Comparison of ENCODE assay signal across 12 cellular contexts in genomic region chr2:214311031-214311533, GRCh38.
A peak's percentile ranks its signal among the peaks of the same experiment; 100 is the strongest.
DNase-seq lines count a peak whose midpoint lies in the region; ATAC-seq, FAIRE-seq and TF ChIP-seq lines count a peak whose summit lies in the region.
"Had no signal": no experiment of that assay in that cellular context is flagged by ENCODE, and none has a peak within 500 bp of the region (broad histone marks: within the 10 kb centered on the region; RNA-seq: fewer than 3 reads in every experiment).

No MANE protein-coding gene starts in this region.

- no peak for FAIRE-seq in urothelium cell line (lab: Jason Lieb, UNC)

- CTCF ChIA-PET in HCT116 (lab: Charles Lee), result interaction anchor here (1.0 to 1.2 kb wide), 4 partner anchors 9 to 711 kb away, joined by 3 to 4 read pairs (median 4); no protein-coding TSS in a partner anchor

- no peak overlapping the region for H3K27ac Mint-ChIP-seq in chondrocyte (ENCODE audit: unreplicated experiment)
- H3K27ac Mint-ChIP-seq: activated T-helper 2 cell treated with anti-CD3 and anti-CD28 coated beads, Interferon-gamma antibody, Interleukin-2, Interleukin-4, amounts not matched to agents 10 μg/mL and 5 μg/mL and 100 μg/mL, durations not matched to agents 14 hours and 24 hours and 36 hours; effector memory CD8-positive, alpha-beta T cell had no signal

- no peak overlapping the region for H2AFZ ChIP-seq in HCT116 (ENCODE audit: low read depth, low read length, poor library complexity, severe bottlenecking)

- 73 to 81% methylated on average over 7 of the region's 7 CpGs for WGBS in lung, 2 donors
- WGBS in spleen, 5 donors, result 57 to 75% (median 66%) methylated on average over 6 to 7 of the region's 7 CpGs

- TF ChIP-seq CTCF in HCT116 (IDR thresholded peaks at IDR 0.05 in 2 of 3, conservative IDR thresholded peaks at IDR 0.05 in 1 of 3; ENCODE audit: borderline replicate concordance in 1 of 3, insufficient read depth in 1 of 3, low read depth in 2 of 3, low read length in 2 of 3) (peak; percentile 44 to 65 (median 57); a peak in 5 of 6 replicates), lung (IDR thresholded peaks at IDR 0.05; ENCODE audit: control extremely low read depth, extremely low read depth) (no peak), spleen (IDR thresholded peaks at IDR 0.05 in 8 of 11, conservative IDR thresholded peaks at IDR 0.05 in 3 of 11) (no peak), chondrocyte (IDR thresholded peaks at IDR 0.05) (no peak)

- no peak for TF ChIP-seq RAD21 in HCT116 (IDR thresholded peaks at IDR 0.05; ENCODE audit: low read depth)

- peaks cover 9% of the 10 kb centered on the region for H3K36me3 Mint-ChIP-seq in chondrocyte (ENCODE audit: low read depth)

- H3K27me3 ChIP-seq in HCT116 (ENCODE audit: insufficient read depth, low read length) (no peaks in the 10 kb centered on the region), MG63 (no peaks in the 10 kb centered on the region), lung (ENCODE audit: control insufficient read depth, insufficient read depth) (no peaks in the 10 kb centered on the region), spleen (replicated peaks in 1 of 7) (no peaks in the 10 kb centered on the region)

- RAD21 ChIA-PET in HCT116 (lab: Charles Lee; ENCODE audit: low non-redundant PET in 1 of 2, low total read pairs in 2 of 2, uncharacterized antibody in 2 of 2, unreplicated experiment in 2 of 2), result no interaction called here

- POLR2A ChIA-PET in HCT116 (lab: Charles Lee), result no interaction called here

- H3K9ac ChIP-seq in HCT116 (ENCODE audit: low read length), result no peak overlapping the region

- no peaks in the 10 kb centered on the region for H3K36me3 ChIP-seq in HCT116 (ENCODE audit: control insufficient read depth in 1 of 2, insufficient read depth in 2 of 2, low read length in 2 of 2)
- H3K36me3 ChIP-seq in MG63, result no peaks in the 10 kb centered on the region
- H3K36me3 ChIP-seq in lung (ENCODE audit: control insufficient read depth in 2 of 2, insufficient read depth in 2 of 2, low read length in 2 of 2), result no peaks in the 10 kb centered on the region
- no peaks in the 10 kb centered on the region for H3K36me3 ChIP-seq in spleen

- H4K20me1 ChIP-seq in HCT116 (ENCODE audit: insufficient read depth), result no peaks in the 10 kb centered on the region; the same call in 1 of the 2 replicates

- peaks cover 22% of the 10 kb centered on the region for H3K9me3 Mint-ChIP-seq in chondrocyte (ENCODE audit: low read depth)
- H3K9me3 Mint-ChIP-seq: activated T-helper 2 cell treated with anti-CD3 and anti-CD28 coated beads, Interferon-gamma antibody, Interleukin-2, Interleukin-4, amounts not matched to agents 10 μg/mL and 5 μg/mL and 100 μg/mL, durations not matched to agents 14 hours and 24 hours and 36 hours had no signal

- no peak overlapping the region for H3K4me3 Mint-ChIP-seq in chondrocyte (ENCODE audit: unreplicated experiment)
- H3K4me3 Mint-ChIP-seq: effector memory CD8-positive, alpha-beta T cell had no signal

- DNase-seq in HCT116 (ENCODE audit: low read depth, low spot score) (no peak), MG63 (peak; percentile 1), lung (ENCODE audit: low spot score) (no peak), spleen (no peak), urothelium cell line (ENCODE audit: low spot score) (no peak), chondrocyte (ENCODE audit: low spot score) (no peak)
- DNase-seq: effector memory CD8-positive, alpha-beta T cell; NCI-H226; T-helper 9 cell had no signal

- H3K9me2 ChIP-seq in HCT116 (ENCODE audit: insufficient read depth), result no peaks in the 10 kb centered on the region

- H3K79me2 ChIP-seq in HCT116 (ENCODE audit: insufficient read depth, low read length), result no peaks in the 10 kb centered on the region

- TF ChIP-seq POLR2A in HCT116 (IDR thresholded peaks at IDR 0.05; ENCODE audit: borderline replicate concordance, extremely low read depth, insufficient read depth, insufficient read length) (no peak), spleen (IDR thresholded peaks at IDR 0.05) (no peak)

- no peaks in the 10 kb centered on the region for H3K27me3 Mint-ChIP-seq in chondrocyte (ENCODE audit: low read depth)
- H3K27me3 Mint-ChIP-seq: effector memory CD8-positive, alpha-beta T cell had no signal

- H3K27ac ChIP-seq in HCT116 (ENCODE audit: low read depth, low read length) (no peak overlapping the region), lung (ENCODE audit: low read depth in 1 of 2, low read length in 1 of 2) (no peak overlapping the region), spleen (no peak overlapping the region)

- intact Hi-C loops in HCT116 (cut with micrococcal nuclease), result loop anchor here (10.0 kb wide), 1 partner anchor 1066 kb away; no protein-coding TSS in a partner anchor
- intact Hi-C loops in spleen (cut with DNase I; ENCODE audit: low total_unique reads), result no loop called here

- peaks cover 7% of the 10 kb centered on the region for H3K4me1 Mint-ChIP-seq in chondrocyte (ENCODE audit: low read depth)

- no TSS peak for BruUV-seq in HCT116 (replicated peaks; lab: Mats Ljungman, UMichigan)

- H3K4me3 ChIP-seq in HCT116 (replicated peaks in 1 of 2; ENCODE audit: low read depth in 1 of 2, low read length in 2 of 2) (no peak overlapping the region), MG63 (no peak overlapping the region), lung (no peak overlapping the region), spleen (no peak overlapping the region)

- no peaks in the 10 kb centered on the region for H3K4me1 ChIP-seq in HCT116 (ENCODE audit: control insufficient read depth in 1 of 2, insufficient read depth in 2 of 2, low read length in 2 of 2)
- H3K4me1 ChIP-seq in lung (ENCODE audit: control insufficient read depth in 2 of 2, insufficient read depth in 2 of 2, low read length in 2 of 2), result no peaks in the 10 kb centered on the region
- H3K4me1 ChIP-seq in spleen, result no peaks in the 10 kb centered on the region

- H3K4me2 ChIP-seq in HCT116 (ENCODE audit: low read length), result no peak overlapping the region

- no peaks in the 10 kb centered on the region for H3K9me3 ChIP-seq in HCT116 (ENCODE audit: control insufficient read depth in 1 of 2, insufficient read depth in 1 of 2, low read depth in 1 of 2, low read length in 2 of 2)
- H3K9me3 ChIP-seq in MG63, result no peaks in the 10 kb centered on the region
- H3K9me3 ChIP-seq in lung (ENCODE audit: control insufficient read depth in 2 of 2, insufficient read depth in 1 of 2, low read length in 1 of 2), result peaks cover 3% of the 10 kb centered on the region in 2 donors
- peaks cover 0 to 8% (median 0%) of the 10 kb centered on the region in 8 donors for H3K9me3 ChIP-seq in spleen

- ATAC-seq in GM18517 (IDR thresholded peaks at IDR 0.05; ENCODE audit: unreplicated experiment) (peak; percentile 25), HCT116 (peak; percentile 94), lung (ENCODE audit: insufficient read depth, low FRiP score) (peak; percentile 47), HG03571 (IDR thresholded peaks at IDR 0.05; ENCODE audit: unreplicated experiment) (no peak)
- ATAC-seq: effector memory CD8-positive, alpha-beta T cell had no signal

TF ChIP-seq in HCT116, 20 proteins besides CTCF, POLR2A, EP300 and RAD21:
- TF ChIP-seq SRF (IDR thresholded peaks at IDR 0.05; ENCODE audit: low read depth) (no peak), SP1 (IDR thresholded peaks at IDR 0.05; ENCODE audit: low read depth) (no peak)

Comparison
In these comparisons a context has a peak if more than half of its experiments do, and no peak if none do; other contexts are left out.
1. CTCF ChIP-seq: peak in HCT116 (3 of 3); none in lung (single experiment), spleen (0 of 11) and chondrocyte (single experiment).